17 cellular contexts compared by ENCODE assay signal in the genomic region with DNA sequence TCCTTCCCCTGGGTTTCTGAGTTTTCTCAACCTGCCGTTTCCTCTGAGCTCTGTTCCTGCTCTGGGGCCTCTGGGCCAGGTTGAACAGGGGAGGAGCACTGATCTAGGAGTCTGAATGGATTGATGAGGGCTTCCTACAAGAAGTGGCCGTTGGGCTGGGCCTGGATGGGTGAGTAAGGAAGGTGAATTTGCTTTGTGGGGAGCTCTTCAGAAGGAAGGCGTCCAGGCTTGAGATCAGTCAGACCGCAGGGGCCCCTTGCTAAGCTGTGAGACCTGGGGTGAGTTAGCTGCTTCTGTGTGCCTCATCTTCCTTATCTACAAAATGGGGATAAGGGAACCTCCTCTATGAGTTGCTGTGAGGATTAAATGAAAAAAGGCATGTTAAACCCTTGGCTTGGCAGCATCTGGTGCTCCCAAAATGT. TPM values are rescaled to one million over a fixed set of nuclear protein-coding genes. Genes with fewer than 3 reads are reported as not detected.
DNase-seq lines count a peak whose midpoint lies in the region; ATAC-seq and TF ChIP-seq lines count a peak whose summit lies in the region.
"Had no signal": no experiment of that assay in that cellular context is flagged by ENCODE, and none has a peak within 500 bp of the region (broad histone marks: within the 10 kb centered on the region; RNA-seq: fewer than 3 reads in every experiment).

No MANE protein-coding gene starts in this region.

- H3K27me3 Mint-ChIP-seq in endodermal cell (ENCODE audit: insufficient read depth) (peaks cover under 1% of the 10 kb centered on the region), type B pancreatic cell (no peaks in the 10 kb centered on the region)

- H3K4me1 ChIP-seq in SK-N-SH (ENCODE audit: control insufficient read depth in 1 of 2, insufficient read depth in 2 of 2, low read depth in 1 of 2, low read length in 1 of 2), result peaks cover 70 to 81% of the 10 kb centered on the region in 2 experiments
- H3K4me1 ChIP-seq in endodermal cell (ENCODE audit: control insufficient read depth, insufficient read depth, low read length), result peaks cover 36% of the 10 kb centered on the region
- H3K4me1 ChIP-seq in neuronal stem cell (ENCODE audit: control insufficient read depth in 2 of 2, insufficient read depth in 1 of 2, low read depth in 1 of 2, low read length in 2 of 2), result peaks cover 25 to 40% of the 10 kb centered on the region in 2 donors

- peak overlapping the region; percentile 81 for H3K18ac ChIP-seq in neuronal stem cell (ENCODE audit: low read length)

- H3K79me2 ChIP-seq in SK-N-SH (ENCODE audit: insufficient read depth), result peaks cover 22% of the 10 kb centered on the region

- 75% methylated on average over 4 of the region's 4 CpGs for WGBS in SK-N-SH (ENCODE audit: low lambda C conversion rate)
- 90 to 100% methylated on average over 1 to 4 of the region's 4 CpGs for WGBS in endodermal cell (ENCODE audit: insufficient coverage in 1 of 2, insufficient read length in 1 of 2), 2 experiments
- WGBS in neuronal stem cell (ENCODE audit: extremely low coverage in 2 of 2, insufficient read length in 2 of 2, insufficient replicate concordance in 1 of 2), 2 donors, result no CpG with 5 or more reads among the region's 4 CpGs

- H3K27ac ChIP-seq in SK-N-SH (ENCODE audit: low read depth in 2 of 2, low read length in 1 of 2) (peak overlapping the region; percentile 92 to 94; a peak in 3 of 4 replicates), endodermal cell (ENCODE audit: low read depth, low read length) (no peak overlapping the region), neuronal stem cell (replicated peaks; ENCODE audit: low read length) (peak overlapping the region; percentile 39)
- H3K27ac ChIP-seq: 22Rv1, KMS-11 had no signal

- H3K4me3 Mint-ChIP-seq in endodermal cell (no peak overlapping the region), type B pancreatic cell (no peak overlapping the region)
- H3K4me3 Mint-ChIP-seq: stimulated activated naive CD8-positive, alpha-beta T cell treated with anti-CD3 and anti-CD28 coated beads, Interleukin-15, Interleukin-2, amounts not matched to agents 100 ng/mL and 50 ng/mL, for 24 hours had no signal

- peaks cover 52% of the 10 kb centered on the region for H3F3A ChIP-seq in SK-N-SH (replicated peaks; ENCODE audit: insufficient read depth)

- H3K9me3 ChIP-seq in SK-N-SH (no peaks in the 10 kb centered on the region), endodermal cell (ENCODE audit: control insufficient read depth, low read length) (no peaks in the 10 kb centered on the region), neuronal stem cell (replicated peaks in 1 of 2; ENCODE audit: control insufficient read depth in 2 of 2, insufficient read depth in 1 of 2, low read depth in 1 of 2, low read length in 2 of 2) (no peaks in the 10 kb centered on the region)

- no peak overlapping the region for H4K8ac ChIP-seq in neuronal stem cell (ENCODE audit: low read depth, low read length)

- peak overlapping the region; percentile 44 for H2BK5ac ChIP-seq in neuronal stem cell (ENCODE audit: low read length)

- H3K27ac Mint-ChIP-seq in endodermal cell (peak overlapping the region; percentile 65), type B pancreatic cell (peak overlapping the region; percentile 8)
- H3K27ac Mint-ChIP-seq: stimulated activated naive CD8-positive, alpha-beta T cell treated with anti-CD3 and anti-CD28 coated beads, Interleukin-15, Interleukin-2, amounts not matched to agents 100 ng/mL and 50 ng/mL, for 24 hours had no signal

- H2BK12ac ChIP-seq in neuronal stem cell (ENCODE audit: low read length), result no peak overlapping the region

- H3K23ac ChIP-seq in neuronal stem cell (ENCODE audit: low read depth, low read length, poor library complexity), result no peak overlapping the region

- no peak overlapping the region for H4K91ac ChIP-seq in neuronal stem cell (ENCODE audit: low read depth, low read length, poor library complexity)

- DNase-seq in SK-N-SH (no peak), endodermal cell (no peak), neuronal stem cell (ENCODE audit: low spot score) (no peak), type B pancreatic cell (ENCODE audit: extremely low spot score, unreplicated experiment) (no peak), NK-92 (lab: John Stamatoyannopoulos, UW; ENCODE audit: unreplicated experiment) (no peak), omental fat pad (ENCODE audit: low spot score) (no peak)
- DNase-seq: activated CD4-positive, alpha-beta T cell treated with anti-CD3 and anti-CD28 coated beads for 4 hours; activated T-cell treated with anti-CD3 and anti-CD28 coated beads, Interleukin-2, amount 50 U/mL, for 48 hours; effector memory CD4-positive, alpha-beta T cell; glutamatergic neuron; NCI-H1694 treated with DMSO at 0.1 percent for 48 hours; stimulated activated CD4-positive, alpha-beta T cell treated with anti-CD3 and anti-CD28 coated beads, Interleukin-4, amount 100 ng/mL, for 1 hour had no signal

- no peak for TF ChIP-seq EP300 in SK-N-SH (IDR thresholded peaks at IDR 0.05; ENCODE audit: borderline replicate concordance in 1 of 2, low read depth in 1 of 2, low read length in 1 of 2)

- no peak for TF ChIP-seq RAD21 in SK-N-SH (IDR thresholded peaks at IDR 0.05; ENCODE audit: low read length)

- peak overlapping the region; percentile 21 for H2BK120ac ChIP-seq in neuronal stem cell (ENCODE audit: low read depth, low read length)

- no peak overlapping the region for H3K14ac ChIP-seq in neuronal stem cell (ENCODE audit: low read length)

- H2AFZ ChIP-seq in SK-N-SH (ENCODE audit: low read depth) (no peak overlapping the region), neuronal stem cell (ENCODE audit: low read length) (no peak overlapping the region)

- no peak overlapping the region for H3K4me3 ChIP-seq in SK-N-SH (ENCODE audit: low read depth in 2 of 2, low read length in 1 of 2)
- H3K4me3 ChIP-seq in endodermal cell (ENCODE audit: low read length), result no peak overlapping the region
- no peak overlapping the region for H3K4me3 ChIP-seq in neuronal stem cell (ENCODE audit: low read length in 2 of 2)

- TF ChIP-seq CTCF in SK-N-SH (IDR thresholded peaks at IDR 0.05), result no peak
- TF ChIP-seq CTCF in endodermal cell (conservative IDR thresholded peaks at IDR 0.05), result no peak
- TF ChIP-seq CTCF in type B pancreatic cell (conservative IDR thresholded peaks at IDR 0.05), result no peak
- TF ChIP-seq CTCF in omental fat pad (IDR thresholded peaks at IDR 0.05), result no peak

- no peaks in the 10 kb centered on the region for H4K20me1 ChIP-seq in SK-N-SH (ENCODE audit: insufficient read depth)

- peak overlapping the region; percentile 7 for H2BK15ac ChIP-seq in neuronal stem cell (ENCODE audit: low read length)

- H3K79me1 ChIP-seq in neuronal stem cell (ENCODE audit: low read depth, low read length), result no peaks in the 10 kb centered on the region

- no peak overlapping the region; the same call in 1 of the 2 replicates for H3K4me2 ChIP-seq in SK-N-SH
- H3K4me2 ChIP-seq in neuronal stem cell (ENCODE audit: insufficient read depth, low read length, poor library complexity, severe bottlenecking), result no peak overlapping the region
- H3K4me2 ChIP-seq: KMS-11 had no signal

- H3K36me3 ChIP-seq in SK-N-SH (replicated peaks in 1 of 2; ENCODE audit: control insufficient read depth in 1 of 2, insufficient read depth in 2 of 2, low read length in 1 of 2) (no peaks in the 10 kb centered on the region), endodermal cell (ENCODE audit: control insufficient read depth, insufficient read depth, low read length) (no peaks in the 10 kb centered on the region), neuronal stem cell (replicated peaks in 1 of 2; ENCODE audit: control insufficient read depth in 2 of 2, insufficient read depth in 2 of 2, low read length in 2 of 2) (no peaks in the 10 kb centered on the region)

- CTCF ChIA-PET in SK-N-SH (lab: Yijun Ruan, JAX), result interaction anchor here (1.0 to 3.1 kb wide), 6 partner anchors 12 to 180 kb away, joined by 3 to 8 read pairs (median 4); no protein-coding TSS in a partner anchor

- H3K27me3 ChIP-seq in SK-N-SH (ENCODE audit: insufficient read depth) (no peaks in the 10 kb centered on the region), endodermal cell (ENCODE audit: control insufficient read depth, insufficient read depth, low read length, poor library complexity, severe bottlenecking) (no peaks in the 10 kb centered on the region), neuronal stem cell (ENCODE audit: control insufficient read depth in 3 of 3, insufficient read depth in 3 of 3, low read depth in 1 of 3, low read length in 3 of 3) (peaks cover 0 to 26% (median 0%) of the 10 kb centered on the region in 3 experiments)

- no peak for ATAC-seq in SK-N-SH treated with all-trans-retinoic acid at 6 μM for 48 hours
- no peak for ATAC-seq in omental fat pad (ENCODE audit: low FRiP score)
- no peak for ATAC-seq in HG02840 (IDR thresholded peaks at IDR 0.05; ENCODE audit: low FRiP score, unreplicated experiment)

- no peaks in the 10 kb centered on the region for H3K9me2 ChIP-seq in SK-N-SH

- H3K9ac ChIP-seq in SK-N-SH, result no peak overlapping the region
- no peak overlapping the region for H3K9ac ChIP-seq in endodermal cell (ENCODE audit: extremely low read depth, low read length, poor library complexity, severe bottlenecking)
- no peak overlapping the region for H3K9ac ChIP-seq in neuronal stem cell (ENCODE audit: low read depth, low read length, poor library complexity)
- H3K9ac ChIP-seq: KMS-11 had no signal

- no peaks in the 10 kb centered on the region for H3K9me3 Mint-ChIP-seq in endodermal cell
- no peaks in the 10 kb centered on the region for H3K9me3 Mint-ChIP-seq in type B pancreatic cell
- H3K9me3 Mint-ChIP-seq: stimulated activated naive CD8-positive, alpha-beta T cell treated with anti-CD3 and anti-CD28 coated beads, Interleukin-15, Interleukin-2, amounts not matched to agents 100 ng/mL and 50 ng/mL, for 24 hours had no signal

- POLR2A ChIA-PET in SK-N-SH (lab: Yijun Ruan, JAX), result interaction anchor here (1.7 kb wide), 1 partner anchor 23 kb away, joined by 4 read pairs; no protein-coding TSS in a partner anchor

- H3K4ac ChIP-seq in neuronal stem cell (ENCODE audit: low read length), result no peak overlapping the region

- H3K4me1 Mint-ChIP-seq in endodermal cell (peaks cover 64% of the 10 kb centered on the region), type B pancreatic cell (ENCODE audit: unreplicated experiment) (peaks cover 74% of the 10 kb centered on the region)

- H3K36me3 Mint-ChIP-seq in endodermal cell (ENCODE audit: low read depth) (no peaks in the 10 kb centered on the region), type B pancreatic cell (no peaks in the 10 kb centered on the region)

- H2AK5ac ChIP-seq in neuronal stem cell (ENCODE audit: low read depth, low read length), result peak overlapping the region; percentile 68

RNA-seq across cellular contexts. Expression of a gene that starts 1.1 kb away (rescaled TPM):
- 3.0 and 5.1 TPM in 2 replicates for polyA plus RNA-seq in SK-N-SH (2012; rRNA removed)
- polyA plus RNA-seq in SK-N-SH (2012; cell fraction: cytosol; rRNA removed), result 3.3 and 4.5 TPM in 2 replicates
- 9.8 and 14.0 TPM in 2 replicates for polyA plus RNA-seq in SK-N-SH (2012; cell fraction: nucleus; rRNA removed)
- total RNA-seq in endodermal cell, result 1 to 10 TPM; 4.2 to 4.5 TPM
- polyA plus RNA-seq in endodermal cell (2013, experiment 1 of 2), result 3.8 TPM
- polyA plus RNA-seq in endodermal cell (2013, experiment 2 of 2), result 4.6 TPM
- 3.8 TPM for polyA plus RNA-seq in neuronal stem cell (2013, experiment 1 of 2)
- polyA plus RNA-seq in neuronal stem cell (2013, experiment 2 of 2), result 3.2 TPM
- 2.8 and 24.5 TPM in 2 replicates for total RNA-seq in type B pancreatic cell (ENCODE audit: low replicate concordance)
- total RNA-seq in omental fat pad, result 10 to 100 TPM; 12.2 to 43.6 (median 26.1) TPM

RNA-seq across cellular contexts. Expression of a gene that starts 21.7 kb away (rescaled TPM):
- polyA plus RNA-seq in SK-N-SH (2012; rRNA removed), result 0.26 and 0.41 TPM in 2 replicates
- 0.31 and 0.35 TPM in 2 replicates for polyA plus RNA-seq in SK-N-SH (2012; cell fraction: cytosol; rRNA removed)
- polyA plus RNA-seq in SK-N-SH (2012; cell fraction: nucleus; rRNA removed), result 0.48 and 0.67 TPM in 2 replicates
- 10 to 100 TPM; 12.4 to 15.8 TPM for total RNA-seq in endodermal cell
- 4.8 TPM for polyA plus RNA-seq in endodermal cell (2013, experiment 1 of 2)
- 3.3 TPM for polyA plus RNA-seq in endodermal cell (2013, experiment 2 of 2)
- 0.57 TPM for polyA plus RNA-seq in neuronal stem cell (2013, experiment 1 of 2)
- 0.47 TPM for polyA plus RNA-seq in neuronal stem cell (2013, experiment 2 of 2)
- 0.17 and 6.1 TPM in 2 replicates for total RNA-seq in type B pancreatic cell (ENCODE audit: low replicate concordance)
- total RNA-seq in omental fat pad, result 1 to 10 TPM in 1 of 4 donors, under 1 TPM in 2, not detected in 1; 0.28 to 1.7 (median 0.56) TPM
